ENCODE assay signal across 1 cellular context in the genomic region with DNA sequence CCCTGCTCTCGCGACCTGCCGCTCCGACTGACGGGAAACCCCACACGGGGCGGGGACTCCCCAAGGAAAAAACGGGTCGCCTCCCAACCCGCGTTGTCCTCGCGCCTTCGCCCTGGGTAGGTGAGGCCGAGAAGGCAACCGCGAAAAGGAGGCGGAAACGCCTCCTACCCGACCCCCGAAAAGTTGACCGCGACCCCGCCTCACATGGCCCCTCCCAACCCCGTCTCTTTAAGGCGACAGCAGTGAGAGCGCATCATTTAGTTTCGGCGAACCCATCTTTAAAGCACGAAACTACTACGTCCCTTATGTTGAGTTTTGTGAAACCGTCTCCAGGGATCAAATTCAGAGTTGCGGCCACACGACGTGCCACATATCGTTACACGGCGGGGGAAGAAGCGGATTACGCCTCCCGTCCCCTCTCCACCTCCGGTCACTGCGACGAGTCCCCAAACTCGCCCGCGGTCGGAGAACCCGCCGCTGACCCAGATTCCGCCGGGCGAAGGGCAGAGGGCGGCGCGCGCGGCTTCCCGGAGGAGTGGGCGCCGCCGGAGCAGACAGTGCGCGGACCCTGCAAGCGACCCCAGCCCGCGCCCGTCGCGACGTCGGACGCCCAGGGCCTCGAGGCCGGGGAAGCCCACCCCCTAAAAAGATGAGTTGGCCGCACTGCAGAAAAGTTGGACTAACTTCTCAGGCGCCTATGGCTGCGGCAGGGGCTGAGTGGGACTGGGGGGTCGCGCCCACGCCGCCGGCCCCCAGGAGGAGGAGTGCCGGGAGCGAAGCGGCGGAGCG.
TF ChIP-seq lines count a peak whose summit lies in the region.

No MANE protein-coding gene starts in this region.

TF ChIP-seq in K562, 482 proteins besides CTCF, POLR2A, EP300 and RAD21 (continued from another document and continues in another):
- TF ChIP-seq, protein P1, sequence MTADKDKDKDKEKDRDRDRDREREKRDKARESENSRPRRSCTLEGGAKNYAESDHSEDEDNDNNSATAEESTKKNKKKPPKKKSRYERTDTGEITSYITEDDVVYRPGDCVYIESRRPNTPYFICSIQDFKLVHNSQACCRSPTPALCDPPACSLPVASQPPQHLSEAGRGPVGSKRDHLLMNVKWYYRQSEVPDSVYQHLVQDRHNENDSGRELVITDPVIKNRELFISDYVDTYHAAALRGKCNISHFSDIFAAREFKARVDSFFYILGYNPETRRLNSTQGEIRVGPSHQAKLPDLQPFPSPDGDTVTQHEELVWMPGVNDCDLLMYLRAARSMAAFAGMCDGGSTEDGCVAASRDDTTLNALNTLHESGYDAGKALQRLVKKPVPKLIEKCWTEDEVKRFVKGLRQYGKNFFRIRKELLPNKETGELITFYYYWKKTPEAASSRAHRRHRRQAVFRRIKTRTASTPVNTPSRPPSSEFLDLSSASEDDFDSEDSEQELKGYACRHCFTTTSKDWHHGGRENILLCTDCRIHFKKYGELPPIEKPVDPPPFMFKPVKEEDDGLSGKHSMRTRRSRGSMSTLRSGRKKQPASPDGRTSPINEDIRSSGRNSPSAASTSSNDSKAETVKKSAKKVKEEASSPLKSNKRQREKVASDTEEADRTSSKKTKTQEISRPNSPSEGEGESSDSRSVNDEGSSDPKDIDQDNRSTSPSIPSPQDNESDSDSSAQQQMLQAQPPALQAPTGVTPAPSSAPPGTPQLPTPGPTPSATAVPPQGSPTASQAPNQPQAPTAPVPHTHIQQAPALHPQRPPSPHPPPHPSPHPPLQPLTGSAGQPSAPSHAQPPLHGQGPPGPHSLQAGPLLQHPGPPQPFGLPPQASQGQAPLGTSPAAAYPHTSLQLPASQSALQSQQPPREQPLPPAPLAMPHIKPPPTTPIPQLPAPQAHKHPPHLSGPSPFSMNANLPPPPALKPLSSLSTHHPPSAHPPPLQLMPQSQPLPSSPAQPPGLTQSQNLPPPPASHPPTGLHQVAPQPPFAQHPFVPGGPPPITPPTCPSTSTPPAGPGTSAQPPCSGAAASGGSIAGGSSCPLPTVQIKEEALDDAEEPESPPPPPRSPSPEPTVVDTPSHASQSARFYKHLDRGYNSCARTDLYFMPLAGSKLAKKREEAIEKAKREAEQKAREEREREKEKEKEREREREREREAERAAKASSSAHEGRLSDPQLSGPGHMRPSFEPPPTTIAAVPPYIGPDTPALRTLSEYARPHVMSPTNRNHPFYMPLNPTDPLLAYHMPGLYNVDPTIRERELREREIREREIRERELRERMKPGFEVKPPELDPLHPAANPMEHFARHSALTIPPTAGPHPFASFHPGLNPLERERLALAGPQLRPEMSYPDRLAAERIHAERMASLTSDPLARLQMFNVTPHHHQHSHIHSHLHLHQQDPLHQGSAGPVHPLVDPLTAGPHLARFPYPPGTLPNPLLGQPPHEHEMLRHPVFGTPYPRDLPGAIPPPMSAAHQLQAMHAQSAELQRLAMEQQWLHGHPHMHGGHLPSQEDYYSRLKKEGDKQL (CRISPR knock-in tag; IDR thresholded peaks at IDR 0.05; ENCODE audit: borderline replicate concordance): peak; percentile 75; the same call in 1 of the 2 replicates
- TF ChIP-seq DNMT1 (IDR thresholded peaks at IDR 0.05) (no peak), MTA1 (IDR thresholded peaks at IDR 0.05; ENCODE audit: borderline replicate concordance) (peak; percentile 86), L3MBTL2 (IDR thresholded peaks at IDR 0.05) (peak; percentile 96), BRD4 (IDR thresholded peaks at IDR 0.05) (no peak; the same call in 1 of the 2 replicates), TSC22D4 (tag; IDR thresholded peaks at IDR 0.05) (no peak), GATAD2A (IDR thresholded peaks at IDR 0.05) (0 out of 2 replicates have a peak, but pooled peaks have one; percentile 16), HNRNPH1 (optimal IDR thresholded peaks at IDR 0.05; ENCODE audit: low read depth, low read length) (no peak), STAT5B (CRISPR knock-in tag; IDR thresholded peaks at IDR 0.05) (no peak), ZBED1 (IDR thresholded peaks at IDR 0.05) (peak; percentile 69), ZC3H11A (IDR thresholded peaks at IDR 0.05; ENCODE audit: low read depth, low read length) (no peak), POLR3A (IDR thresholded peaks at IDR 0.05; ENCODE audit: borderline replicate concordance, extremely low read depth, insufficient read depth, insufficient read length) (no peak), FUS (optimal IDR thresholded peaks at IDR 0.05; ENCODE audit: low read depth, low read length) (no peak), TAF9B (IDR thresholded peaks at IDR 0.05; ENCODE audit: partially characterized antibody) (no peak), ZNF354B (CRISPR knock-in tag; IDR thresholded peaks at IDR 0.05) (no peak), ZNF75A (CRISPR knock-in tag; IDR thresholded peaks at IDR 0.05) (no peak), ELF1 (tag; IDR thresholded peaks at IDR 0.05) (no peak), MYC (IDR thresholded peaks at IDR 0.05; ENCODE audit: low read depth, low read length) (peak; percentile 75), MYC (CRISPR knock-in tag; IDR thresholded peaks at IDR 0.05; ENCODE audit: borderline replicate concordance, low read depth) (0 out of 2 replicates have a peak, but pooled peaks have one; percentile 37), MAZ (CRISPR knock-in tag; conservative IDR thresholded peaks at IDR 0.05 in 1 of 2, IDR thresholded peaks at IDR 0.05 in 1 of 2) (peak; percentile 28 to 52), NFYB (IDR thresholded peaks at IDR 0.05; ENCODE audit: extremely low read depth, insufficient read length) (no peak), ZNF586 (CRISPR knock-in tag; conservative IDR thresholded peaks at IDR 0.05) (no peak), POLR2H (tag; IDR thresholded peaks at IDR 0.05; ENCODE audit: low read depth) (peak; percentile 82), BMI1 (IDR thresholded peaks at IDR 0.05; ENCODE audit: low read length) (no peak), ZNF699 (CRISPR knock-in tag; IDR thresholded peaks at IDR 0.05; ENCODE audit: insufficient replicate concordance) (no peak), PYGO2 (tag; IDR thresholded peaks at IDR 0.05) (no peak), PHTF2 (CRISPR knock-in tag; IDR thresholded peaks at IDR 0.05) (no peak), NR2C2 (CRISPR knock-in tag; IDR thresholded peaks at IDR 0.05) (no peak), NR2C2 (tag; IDR thresholded peaks at IDR 0.05) (peak; percentile 54; the same call in 1 of the 2 replicates), ZNF232 (CRISPR knock-in tag; IDR thresholded peaks at IDR 0.05) (no peak)
- TF ChIP-seq, protein P2, sequence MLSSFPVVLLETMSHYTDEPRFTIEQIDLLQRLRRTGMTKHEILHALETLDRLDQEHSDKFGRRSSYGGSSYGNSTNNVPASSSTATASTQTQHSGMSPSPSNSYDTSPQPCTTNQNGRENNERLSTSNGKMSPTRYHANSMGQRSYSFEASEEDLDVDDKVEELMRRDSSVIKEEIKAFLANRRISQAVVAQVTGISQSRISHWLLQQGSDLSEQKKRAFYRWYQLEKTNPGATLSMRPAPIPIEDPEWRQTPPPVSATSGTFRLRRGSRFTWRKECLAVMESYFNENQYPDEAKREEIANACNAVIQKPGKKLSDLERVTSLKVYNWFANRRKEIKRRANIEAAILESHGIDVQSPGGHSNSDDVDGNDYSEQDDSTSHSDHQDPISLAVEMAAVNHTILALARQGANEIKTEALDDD (IDR thresholded peaks at IDR 0.05): no peak
- TF ChIP-seq, protein P3, sequence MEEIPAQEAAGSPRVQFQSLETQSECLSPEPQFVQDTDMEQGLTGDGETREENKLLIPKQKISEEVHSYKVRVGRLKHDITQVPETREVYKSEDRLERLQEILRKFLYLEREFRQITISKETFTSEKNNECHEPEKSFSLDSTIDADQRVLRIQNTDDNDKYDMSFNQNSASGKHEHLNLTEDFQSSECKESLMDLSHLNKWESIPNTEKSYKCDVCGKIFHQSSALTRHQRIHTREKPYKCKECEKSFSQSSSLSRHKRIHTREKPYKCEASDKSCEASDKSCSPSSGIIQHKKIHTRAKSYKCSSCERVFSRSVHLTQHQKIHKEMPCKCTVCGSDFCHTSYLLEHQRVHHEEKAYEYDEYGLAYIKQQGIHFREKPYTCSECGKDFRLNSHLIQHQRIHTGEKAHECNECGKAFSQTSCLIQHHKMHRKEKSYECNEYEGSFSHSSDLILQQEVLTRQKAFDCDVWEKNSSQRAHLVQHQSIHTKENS (CRISPR knock-in tag; IDR thresholded peaks at IDR 0.05): no peak
- TF ChIP-seq, protein P4, sequence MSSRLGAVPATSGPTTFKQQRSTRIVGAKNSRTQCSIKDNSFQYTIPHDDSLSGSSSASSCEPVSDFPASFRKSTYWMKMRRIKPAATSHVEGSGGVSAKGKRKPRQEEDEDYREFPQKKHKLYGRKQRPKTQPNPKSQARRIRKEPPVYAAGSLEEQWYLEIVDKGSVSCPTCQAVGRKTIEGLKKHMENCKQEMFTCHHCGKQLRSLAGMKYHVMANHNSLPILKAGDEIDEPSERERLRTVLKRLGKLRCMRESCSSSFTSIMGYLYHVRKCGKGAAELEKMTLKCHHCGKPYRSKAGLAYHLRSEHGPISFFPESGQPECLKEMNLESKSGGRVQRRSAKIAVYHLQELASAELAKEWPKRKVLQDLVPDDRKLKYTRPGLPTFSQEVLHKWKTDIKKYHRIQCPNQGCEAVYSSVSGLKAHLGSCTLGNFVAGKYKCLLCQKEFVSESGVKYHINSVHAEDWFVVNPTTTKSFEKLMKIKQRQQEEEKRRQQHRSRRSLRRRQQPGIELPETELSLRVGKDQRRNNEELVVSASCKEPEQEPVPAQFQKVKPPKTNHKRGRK (tag; IDR thresholded peaks at IDR 0.05): no peak
- TF ChIP-seq, protein P5, sequence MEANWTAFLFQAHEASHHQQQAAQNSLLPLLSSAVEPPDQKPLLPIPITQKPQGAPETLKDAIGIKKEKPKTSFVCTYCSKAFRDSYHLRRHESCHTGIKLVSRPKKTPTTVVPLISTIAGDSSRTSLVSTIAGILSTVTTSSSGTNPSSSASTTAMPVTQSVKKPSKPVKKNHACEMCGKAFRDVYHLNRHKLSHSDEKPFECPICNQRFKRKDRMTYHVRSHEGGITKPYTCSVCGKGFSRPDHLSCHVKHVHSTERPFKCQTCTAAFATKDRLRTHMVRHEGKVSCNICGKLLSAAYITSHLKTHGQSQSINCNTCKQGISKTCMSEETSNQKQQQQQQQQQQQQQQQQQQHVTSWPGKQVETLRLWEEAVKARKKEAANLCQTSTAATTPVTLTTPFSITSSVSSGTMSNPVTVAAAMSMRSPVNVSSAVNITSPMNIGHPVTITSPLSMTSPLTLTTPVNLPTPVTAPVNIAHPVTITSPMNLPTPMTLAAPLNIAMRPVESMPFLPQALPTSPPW (CRISPR knock-in tag; IDR thresholded peaks at IDR 0.05): peak; percentile 50; the same call in 1 of the 2 replicates
- TF ChIP-seq, protein P6, sequence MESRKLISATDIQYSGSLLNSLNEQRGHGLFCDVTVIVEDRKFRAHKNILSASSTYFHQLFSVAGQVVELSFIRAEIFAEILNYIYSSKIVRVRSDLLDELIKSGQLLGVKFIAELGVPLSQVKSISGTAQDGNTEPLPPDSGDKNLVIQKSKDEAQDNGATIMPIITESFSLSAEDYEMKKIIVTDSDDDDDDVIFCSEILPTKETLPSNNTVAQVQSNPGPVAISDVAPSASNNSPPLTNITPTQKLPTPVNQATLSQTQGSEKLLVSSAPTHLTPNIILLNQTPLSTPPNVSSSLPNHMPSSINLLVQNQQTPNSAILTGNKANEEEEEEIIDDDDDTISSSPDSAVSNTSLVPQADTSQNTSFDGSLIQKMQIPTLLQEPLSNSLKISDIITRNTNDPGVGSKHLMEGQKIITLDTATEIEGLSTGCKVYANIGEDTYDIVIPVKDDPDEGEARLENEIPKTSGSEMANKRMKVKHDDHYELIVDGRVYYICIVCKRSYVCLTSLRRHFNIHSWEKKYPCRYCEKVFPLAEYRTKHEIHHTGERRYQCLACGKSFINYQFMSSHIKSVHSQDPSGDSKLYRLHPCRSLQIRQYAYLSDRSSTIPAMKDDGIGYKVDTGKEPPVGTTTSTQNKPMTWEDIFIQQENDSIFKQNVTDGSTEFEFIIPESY (CRISPR knock-in tag; IDR thresholded peaks at IDR 0.05): no peak
- TF ChIP-seq, protein P7, sequence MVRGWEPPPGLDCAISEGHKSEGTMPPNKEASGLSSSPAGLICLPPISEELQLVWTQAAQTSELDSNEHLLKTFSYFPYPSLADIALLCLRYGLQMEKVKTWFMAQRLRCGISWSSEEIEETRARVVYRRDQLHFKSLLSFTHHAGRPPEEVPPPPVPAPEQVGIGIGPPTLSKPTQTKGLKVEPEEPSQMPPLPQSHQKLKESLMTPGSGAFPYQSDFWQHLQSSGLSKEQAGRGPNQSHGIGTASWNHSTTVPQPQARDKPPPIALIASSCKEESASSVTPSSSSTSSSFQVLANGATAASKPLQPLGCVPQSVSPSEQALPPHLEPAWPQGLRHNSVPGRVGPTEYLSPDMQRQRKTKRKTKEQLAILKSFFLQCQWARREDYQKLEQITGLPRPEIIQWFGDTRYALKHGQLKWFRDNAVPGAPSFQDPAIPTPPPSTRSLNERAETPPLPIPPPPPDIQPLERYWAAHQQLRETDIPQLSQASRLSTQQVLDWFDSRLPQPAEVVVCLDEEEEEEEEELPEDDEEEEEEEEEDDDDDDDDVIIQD (CRISPR knock-in tag; IDR thresholded peaks at IDR 0.05): no peak
- TF ChIP-seq, protein P8, sequence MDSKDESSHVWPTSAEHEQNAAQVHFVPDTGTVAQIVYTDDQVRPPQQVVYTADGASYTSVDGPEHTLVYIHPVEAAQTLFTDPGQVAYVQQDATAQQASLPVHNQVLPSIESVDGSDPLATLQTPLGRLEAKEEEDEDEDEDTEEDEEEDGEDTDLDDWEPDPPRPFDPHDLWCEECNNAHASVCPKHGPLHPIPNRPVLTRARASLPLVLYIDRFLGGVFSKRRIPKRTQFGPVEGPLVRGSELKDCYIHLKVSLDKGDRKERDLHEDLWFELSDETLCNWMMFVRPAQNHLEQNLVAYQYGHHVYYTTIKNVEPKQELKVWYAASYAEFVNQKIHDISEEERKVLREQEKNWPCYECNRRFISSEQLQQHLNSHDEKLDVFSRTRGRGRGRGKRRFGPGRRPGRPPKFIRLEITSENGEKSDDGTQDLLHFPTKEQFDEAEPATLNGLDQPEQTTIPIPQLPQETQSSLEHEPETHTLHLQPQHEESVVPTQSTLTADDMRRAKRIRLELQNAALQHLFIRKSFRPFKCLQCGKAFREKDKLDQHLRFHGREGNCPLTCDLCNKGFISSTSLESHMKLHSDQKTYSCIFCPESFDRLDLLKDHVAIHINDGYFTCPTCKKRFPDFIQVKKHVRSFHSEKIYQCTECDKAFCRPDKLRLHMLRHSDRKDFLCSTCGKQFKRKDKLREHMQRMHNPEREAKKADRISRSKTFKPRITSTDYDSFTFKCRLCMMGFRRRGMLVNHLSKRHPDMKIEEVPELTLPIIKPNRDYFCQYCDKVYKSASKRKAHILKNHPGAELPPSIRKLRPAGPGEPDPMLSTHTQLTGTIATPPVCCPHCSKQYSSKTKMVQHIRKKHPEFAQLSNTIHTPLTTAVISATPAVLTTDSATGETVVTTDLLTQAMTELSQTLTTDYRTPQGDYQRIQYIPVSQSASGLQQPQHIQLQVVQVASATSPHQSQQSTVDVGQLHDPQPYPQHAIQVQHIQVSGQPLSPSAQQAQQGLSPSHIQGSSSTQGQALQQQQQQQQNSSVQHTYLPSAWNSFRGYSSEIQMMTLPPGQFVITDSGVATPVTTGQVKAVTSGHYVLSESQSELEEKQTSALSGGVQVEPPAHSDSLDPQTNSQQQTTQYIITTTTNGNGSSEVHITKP (IDR thresholded peaks at IDR 0.05; ENCODE audit: partially characterized antibody): peak; percentile 29
- TF ChIP-seq, protein P9, sequence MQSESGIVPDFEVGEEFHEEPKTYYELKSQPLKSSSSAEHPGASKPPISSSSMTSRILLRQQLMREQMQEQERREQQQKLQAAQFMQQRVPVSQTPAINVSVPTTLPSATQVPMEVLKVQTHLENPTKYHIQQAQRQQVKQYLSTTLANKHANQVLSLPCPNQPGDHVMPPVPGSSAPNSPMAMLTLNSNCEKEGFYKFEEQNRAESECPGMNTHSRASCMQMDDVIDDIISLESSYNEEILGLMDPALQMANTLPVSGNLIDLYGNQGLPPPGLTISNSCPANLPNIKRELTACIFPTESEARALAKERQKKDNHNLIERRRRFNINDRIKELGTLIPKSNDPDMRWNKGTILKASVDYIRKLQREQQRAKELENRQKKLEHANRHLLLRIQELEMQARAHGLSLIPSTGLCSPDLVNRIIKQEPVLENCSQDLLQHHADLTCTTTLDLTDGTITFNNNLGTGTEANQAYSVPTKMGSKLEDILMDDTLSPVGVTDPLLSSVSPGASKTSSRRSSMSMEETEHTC (IDR thresholded peaks at IDR 0.05): no peak
